8 cellular contexts compared by ENCODE assay signal in the genomic region with DNA sequence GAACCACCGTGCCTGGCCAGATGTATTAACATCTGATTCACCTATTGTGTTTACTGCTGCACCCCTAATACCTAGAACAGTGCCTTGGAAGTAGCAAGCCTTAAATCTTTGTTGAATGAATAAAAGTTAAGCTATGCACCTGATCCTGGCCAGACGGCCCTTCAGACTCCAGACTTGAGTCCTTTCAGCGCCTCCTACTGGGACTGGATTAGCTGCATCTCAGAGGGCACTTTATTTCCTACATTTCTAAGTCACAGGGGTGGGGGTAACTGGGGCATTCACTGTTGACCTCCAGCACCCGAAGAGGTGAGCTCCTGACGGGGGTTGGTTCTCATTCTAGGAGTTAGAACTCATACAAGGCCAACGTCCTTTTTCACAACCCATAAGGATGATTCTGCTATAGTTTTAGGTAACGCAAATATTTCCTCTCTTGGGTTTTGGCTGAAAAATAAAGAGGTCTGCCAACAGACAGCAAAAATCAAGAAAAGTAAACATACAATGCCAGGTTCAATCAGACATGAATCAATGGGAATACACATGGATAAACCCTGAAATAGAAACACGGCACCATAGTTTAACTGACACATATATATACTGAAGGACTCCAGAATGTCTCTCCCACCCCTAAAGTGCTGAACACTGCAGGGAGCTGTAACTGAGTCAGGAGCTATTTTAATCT. TPM values are rescaled to one million over a fixed set of nuclear protein-coding genes. Genes with fewer than 3 reads are reported as not detected.
DNase-seq lines count a peak whose midpoint lies in the region; ATAC-seq, FAIRE-seq and TF ChIP-seq lines count a peak whose summit lies in the region.

No MANE protein-coding gene starts in this region.

- no peak overlapping the region for H3K4me2 ChIP-seq in K562 (ENCODE audit: insufficient read depth, low read length)

- no peaks in the 10 kb centered on the region for H4K20me1 ChIP-seq in K562 (replicated peaks; ENCODE audit: control insufficient read depth, insufficient read depth, low read length)

- POLR2A ChIA-PET in HEK293 (lab: Yijun Ruan, JAX) (no interaction called here), K562 (lab: Yijun Ruan, JAX) (interaction anchor here (0.8 to 1.6 kb wide), 10 partner anchors 8 to 128 kb away, joined by 3 to 6 read pairs (median 4); no protein-coding TSS in a partner anchor)

- no peaks in the 10 kb centered on the region for H3K9me1 ChIP-seq in K562 (ENCODE audit: control insufficient read depth, insufficient read depth, low read length)

- peak; percentile 84 to 92 for TF ChIP-seq RAD21 in K562 (CRISPR knock-in tag; conservative IDR thresholded peaks at IDR 0.05 in 1 of 2, IDR thresholded peaks at IDR 0.05 in 1 of 2)

- H3K4me1 ChIP-seq in HEK293 (ENCODE audit: control insufficient read depth, insufficient read depth, low read length): no peaks in the 10 kb centered on the region
- peaks cover 15 to 20% of the 10 kb centered on the region in 2 experiments; a peak in 4 of 5 replicates for H3K4me1 ChIP-seq in K562 (replicated peaks in 1 of 2; ENCODE audit: control insufficient read depth in 2 of 2, insufficient read depth in 2 of 2, low read length in 2 of 2)

- H3K9me3 ChIP-seq in HEK293 (ENCODE audit: control insufficient read depth, insufficient read depth, low read depth, low read length) (no peaks in the 10 kb centered on the region), K562 (replicated peaks; ENCODE audit: control insufficient read depth, insufficient read depth, low read depth, low read length) (no peaks in the 10 kb centered on the region)

- BruUV-seq in K562 (replicated peaks; lab: Mats Ljungman, UMichigan): no TSS peak

- intact Hi-C loops in K562 (cut with micrococcal nuclease): loop anchor here (1.0 to 5.0 kb wide), 5 partner anchors 47 to 252 kb away; a partner anchor contains a TSS

- WGBS in K562 (ENCODE audit: insufficient coverage, low coverage, missing lambda C conversion rate): 52% methylated on average over 8 of the region's 8 CpGs

- H3K27ac ChIP-seq in HEK293 (ENCODE audit: extremely low read depth, low read depth, low read length) (no peak overlapping the region), K562 (ENCODE audit: extremely low read depth, low read depth, low read length) (no peak overlapping the region)

- no peak overlapping the region for H3K9ac ChIP-seq in K562 (ENCODE audit: insufficient read depth in 1 of 2, low read depth in 2 of 2, low read length in 2 of 2)

- TF ChIP-seq EP300 in K562 (IDR thresholded peaks at IDR 0.05; ENCODE audit: low read length): no peak

- no peaks in the 10 kb centered on the region for H3K27me3 ChIP-seq in K562 (ENCODE audit: control insufficient read depth in 2 of 2, insufficient read depth in 2 of 2, low read length in 2 of 2)

- DNase-seq in ACHN (peak; percentile 67), K562 (ENCODE audit: extremely low read depth in 1 of 4, low spot score in 3 of 4) (peak; percentile 49 to 83 (median 64)), left kidney (ENCODE audit: low read depth, low spot score) (peak; percentile 77)
- no peak for DNase-seq in activated effector memory CD4-positive, alpha-beta T cell treated with Interleukin-2 at 50 U/mL for 16 hours

- no peak for TF ChIP-seq CTCF in HEK293 (tag by site-specific recombination; IDR thresholded peaks at IDR 0.05)
- peak; percentile 79 to 96 (median 85) for TF ChIP-seq CTCF in K562 (IDR thresholded peaks at IDR 0.05 in 2 of 3, conservative IDR thresholded peaks at IDR 0.05 in 1 of 3; ENCODE audit: insufficient read depth in 2 of 3, low read depth in 1 of 3, low read length in 3 of 3)

- H3K36me3 ChIP-seq in HEK293 (ENCODE audit: control insufficient read depth in 2 of 2, insufficient read depth in 1 of 2, low read length in 2 of 2): peaks cover 16 to 41% of the 10 kb centered on the region in 2 experiments
- peaks cover 59% of the 10 kb centered on the region for H3K36me3 ChIP-seq in K562 (ENCODE audit: control insufficient read depth, insufficient read depth, low read length)

- no peak overlapping the region for H3K4me3 ChIP-seq in HEK293 (ENCODE audit: low read depth, low read length)
- H3K4me3 ChIP-seq in K562: no peak overlapping the region

- CTCF ChIA-PET in HEK293 (lab: Yijun Ruan, JAX) (interaction anchor here (0.6 to 1.9 kb wide), 15 partner anchors 9 to 149 kb away, joined by 3 to 13 read pairs (median 3); no protein-coding TSS in a partner anchor), K562 (lab: Yijun Ruan, JAX; ENCODE audit: low intra/inter-chr PET ratio) (interaction anchor here (0.6 to 1.8 kb wide), 3 partner anchors 67 to 195 kb away, joined by 3 to 16 read pairs (median 6); no protein-coding TSS in a partner anchor)

- no peak for TF ChIP-seq POLR2A in K562 (conservative IDR thresholded peaks at IDR 0.05)

- in situ Hi-C loops in ACHN (cut with HindIII; ENCODE audit: low pct_ligation_motif_present, low pct_unique_long_range_greater_than_20kb, low sequenced_read_pairs): no loop called here
- in situ Hi-C loops in K562 (cut with MboI): loop anchor here (5.0 kb wide), 2 partner anchors 67 to 117 kb away; no protein-coding TSS in a partner anchor

- FAIRE-seq in K562 (lab: Jason Lieb, UNC): peak; percentile 69

- ATAC-seq in K562: peak; percentile 86
- no peak for ATAC-seq in GM18909 (IDR thresholded peaks at IDR 0.05; ENCODE audit: poor library complexity, unreplicated experiment)
- no peak for ATAC-seq in GM21447 (IDR thresholded peaks at IDR 0.05; ENCODE audit: unreplicated experiment)
- no peak for ATAC-seq in HG02840 (IDR thresholded peaks at IDR 0.05; ENCODE audit: low FRiP score, unreplicated experiment)

- no peaks in the 10 kb centered on the region for H3K79me2 ChIP-seq in K562 (ENCODE audit: control insufficient read depth, insufficient read depth, low read length)

- H2AFZ ChIP-seq in K562 (ENCODE audit: low read depth, low read length): no peak overlapping the region

TF ChIP-seq in K562, 482 proteins besides CTCF, POLR2A, EP300 and RAD21 (continues in another document):
- TF ChIP-seq SMAD4 (CRISPR knock-in tag; conservative IDR thresholded peaks at IDR 0.05): peak; percentile 83

RNA-seq across cellular contexts. Expression of a gene that starts 48.0 kb away (rescaled TPM):
- 91.9 and 204 TPM in 2 replicates for total RNA-seq in K562 (2011; cell fraction: chromatin; rRNA removed; ENCODE audit: low replicate concordance)
- total RNA-seq in K562 (2011; cell fraction: nucleolus; rRNA removed): 90.6 and 92.5 TPM in 2 replicates
- 67.2 and 68.6 TPM in 2 replicates for total RNA-seq in K562 (2011; cell fraction: nucleoplasm; rRNA removed)
- total RNA-seq in K562 (2014; rRNA removed): 10.1 and 13.6 TPM in 2 replicates
- 9.2 and 9.6 TPM in 2 replicates for total RNA-seq in K562 (2014; rRNA removed; fragmentation: Illumina TruSeq; extraction: Trizol)
- 11.0 and 11.2 TPM in 2 replicates for total RNA-seq in K562 (2015; rRNA removed; fragmentation: Illumina TruSeq; extraction: Trizol)
- 24.0 and 26.8 TPM in 2 replicates for total RNA-seq in K562 (2021)
- polyA plus RNA-seq in K562 (2011; rRNA removed): 8.8 and 11.9 TPM in 2 replicates
- 8.1 and 10.6 TPM in 2 replicates for polyA plus RNA-seq in K562 (2011; cell fraction: cytosol; rRNA removed)
- polyA plus RNA-seq in K562 (2011; cell fraction: nucleus; rRNA removed): 72.9 and 124 TPM in 2 replicates
- 16.0 and 23.5 TPM in 2 replicates for polyA plus RNA-seq in K562 (2012)
- polyA plus RNA-seq in K562 (2014; fragmentation: Illumina TruSeq; extraction: Trizol): 17.9 and 18.8 TPM in 2 replicates
- 1 to 10 TPM; 1.4 to 1.5 TPM for polyA plus RNA-seq in K562 (2014; fragmentation: Nextera tagmentation; extraction: Ambion mirVana)
- polyA plus RNA-seq in K562 (2014; rRNA removed): 17.2 and 17.3 TPM in 2 replicates
- polyA minus RNA-seq in K562 (2011; rRNA and poly(A)+ RNA removed): 11.9 and 15.3 TPM in 2 replicates
- polyA minus RNA-seq in K562 (2011; cell fraction: cytosol; rRNA and poly(A)+ RNA removed): 7.3 and 10.1 TPM in 2 replicates
- 27.9 and 33.8 TPM in 2 replicates for polyA minus RNA-seq in K562 (2011; cell fraction: nucleus; rRNA and poly(A)+ RNA removed)

RNA-seq across cellular contexts. Expression of a gene that starts 54.8 kb away (rescaled TPM):
- total RNA-seq in K562 (2011; cell fraction: chromatin; rRNA removed; ENCODE audit: low replicate concordance): 123 and 132 TPM in 2 replicates
- total RNA-seq in K562 (2011; cell fraction: nucleolus; rRNA removed): 73.2 and 88.4 TPM in 2 replicates
- total RNA-seq in K562 (2011; cell fraction: nucleoplasm; rRNA removed): 85.6 and 96.2 TPM in 2 replicates
- total RNA-seq in K562 (2014; rRNA removed) (32.5 and 32.8 TPM in 2 replicates), K562 (2014; rRNA removed; fragmentation: Illumina TruSeq; extraction: Trizol) (24.0 and 25.5 TPM in 2 replicates), K562 (2015; rRNA removed; fragmentation: Illumina TruSeq; extraction: Trizol) (24.8 and 26.7 TPM in 2 replicates), K562 (2021) (37.0 TPM in 2 replicates)
- polyA plus RNA-seq in K562 (2011; rRNA removed) (19.0 and 22.9 TPM in 2 replicates), K562 (2014; fragmentation: Illumina TruSeq; extraction: Trizol) (28.4 and 33.1 TPM in 2 replicates), K562 (2014; fragmentation: Nextera tagmentation; extraction: Ambion mirVana) (10 to 100 TPM; 14.9 to 28.8 TPM), K562 (2014; rRNA removed) (20.2 and 21.2 TPM in 2 replicates)
- 14.9 and 16.1 TPM in 2 replicates for polyA plus RNA-seq in K562 (2011; cell fraction: cytosol; rRNA removed)
- polyA plus RNA-seq in K562 (2011; cell fraction: nucleus; rRNA removed): 28.0 and 28.6 TPM in 2 replicates
- polyA plus RNA-seq in K562 (2012): 15.5 and 16.9 TPM in 2 replicates
- 65.0 and 86.0 TPM in 2 replicates for polyA minus RNA-seq in K562 (2011; rRNA and poly(A)+ RNA removed)
- 34.2 and 43.2 TPM in 2 replicates for polyA minus RNA-seq in K562 (2011; cell fraction: cytosol; rRNA and poly(A)+ RNA removed)
- 46.7 and 67.6 TPM in 2 replicates for polyA minus RNA-seq in K562 (2011; cell fraction: nucleus; rRNA and poly(A)+ RNA removed)

RNA-seq across cellular contexts. Expression of a gene that starts 59.1 kb away (rescaled TPM):
- 362 and 686 TPM in 2 replicates for total RNA-seq in K562 (2011; cell fraction: chromatin; rRNA removed; ENCODE audit: low replicate concordance)
- total RNA-seq in K562 (2011; cell fraction: nucleolus; rRNA removed): 441 and 473 TPM in 2 replicates
- total RNA-seq in K562 (2011; cell fraction: nucleoplasm; rRNA removed): 774 and 1,438 TPM in 2 replicates
- total RNA-seq in K562 (2014; rRNA removed) (2,880 and 3,475 TPM in 2 replicates), K562 (2014; rRNA removed; fragmentation: Illumina TruSeq; extraction: Trizol) (5,944 and 6,754 TPM in 2 replicates), K562 (2015; rRNA removed; fragmentation: Illumina TruSeq; extraction: Trizol) (6,744 and 6,794 TPM in 2 replicates), K562 (2021) (2,044 and 2,299 TPM in 2 replicates)
- polyA plus RNA-seq in K562 (2011; rRNA removed) (5,671 and 6,768 TPM in 2 replicates), K562 (2014; fragmentation: Illumina TruSeq; extraction: Trizol) (6,207 and 7,307 TPM in 2 replicates), K562 (2014; fragmentation: Nextera tagmentation; extraction: Ambion mirVana) (1,000 to 10,000 TPM; 1,947 to 2,307 TPM), K562 (2014; rRNA removed) (5,755 and 6,708 TPM in 2 replicates)
- polyA plus RNA-seq in K562 (2011; cell fraction: cytosol; rRNA removed): 3,757 and 6,743 TPM in 2 replicates
- 766 and 1,619 TPM in 2 replicates for polyA plus RNA-seq in K562 (2011; cell fraction: nucleus; rRNA removed)
- polyA plus RNA-seq in K562 (2012): 4,810 and 5,215 TPM in 2 replicates
- polyA minus RNA-seq in K562 (2011; rRNA and poly(A)+ RNA removed): 2,288 and 2,688 TPM in 2 replicates
- 817 and 998 TPM in 2 replicates for polyA minus RNA-seq in K562 (2011; cell fraction: cytosol; rRNA and poly(A)+ RNA removed)
- 229 and 608 TPM in 2 replicates for polyA minus RNA-seq in K562 (2011; cell fraction: nucleus; rRNA and poly(A)+ RNA removed)
